Comparison of ENCODE assay signal across 17 cellular contexts in the genomic region with DNA sequence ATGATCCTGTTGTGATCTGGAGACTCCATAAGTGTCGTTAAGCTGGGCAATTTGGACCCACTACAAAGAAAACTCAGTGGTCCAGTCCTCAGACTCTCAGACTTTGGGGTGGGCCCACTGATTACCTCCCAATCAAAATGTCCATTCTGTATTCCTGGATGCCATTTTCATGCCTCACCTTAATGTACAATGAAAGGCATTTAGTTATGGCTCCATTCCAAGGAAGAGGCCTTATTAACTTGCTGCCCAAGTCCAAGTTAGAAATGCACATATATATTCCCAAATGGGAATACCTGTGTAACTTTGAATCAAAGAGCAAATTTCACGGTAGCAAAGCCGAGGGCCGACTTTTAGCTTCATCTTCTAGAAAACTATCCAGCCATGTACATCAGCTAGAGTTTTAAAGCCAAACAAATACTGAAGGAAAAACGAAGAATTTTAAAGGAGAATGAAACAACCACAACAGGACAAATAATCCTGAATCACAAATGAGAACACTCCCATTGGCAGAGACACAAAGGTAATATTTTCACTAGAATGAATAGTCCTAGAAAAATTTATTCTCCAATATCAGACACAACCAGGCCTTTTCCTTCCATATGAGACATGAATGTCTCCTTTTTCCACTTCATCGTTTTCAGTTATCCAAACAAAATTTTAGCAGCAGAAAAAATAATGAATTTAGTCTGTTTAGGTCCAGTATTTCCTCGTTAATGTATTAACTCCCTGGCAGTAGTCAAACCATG.
DNase-seq lines count a peak whose midpoint lies in the region; ATAC-seq, FAIRE-seq and TF ChIP-seq lines count a peak whose summit lies in the region.
"Had no signal": no experiment of that assay in that cellular context is flagged by ENCODE, and none has a peak within 500 bp of the region (broad histone marks: within the 10 kb centered on the region; RNA-seq: fewer than 3 reads in every experiment).

No MANE protein-coding gene starts in this region.

- H3K9ac ChIP-seq in colonic mucosa (ENCODE audit: low read depth in 2 of 2, low read length in 2 of 2), result no peak overlapping the region

- WGBS in right lobe of liver (ENCODE audit: insufficient coverage, low coverage, low lambda C conversion rate, missing lambda C conversion rate), result 69% methylated on average over 7 of the region's 7 CpGs

- H3K4me3 ChIP-seq in colonic mucosa, result no peak overlapping the region
- peak overlapping the region in 1 of 3 donors; percentile 5 for H3K4me3 ChIP-seq in right lobe of liver
- H3K4me3 ChIP-seq: vagina had no signal

- DNase-seq in AG20443 (ENCODE audit: low spot score) (peak; percentile 39), M059J (ENCODE audit: low read depth) (peak; percentile 26), colonic mucosa (no peak), right lobe of liver (no peak), NCI-H446 (lab: John Stamatoyannopoulos, UW) (no peak), HTR-8/SVneo (ENCODE audit: insufficient read length, low spot score) (no peak), NCI-H748 treated with DMSO at 0.1 percent for 48 hours (lab: John Stamatoyannopoulos, UW) (no peak)
- DNase-seq: activated gamma-delta T cell treated with Interleukin-2 at 50 U/mL for 16 hours; GDM1; naive B cell; NK-92 treated with Interleukin-12 subunit alpha and Interleukin-12 subunit beta, amount 100 ng/mL, for 24 hours; stimulated activated CD4-positive, alpha-beta T cell treated with anti-CD3 and anti-CD28 coated beads, Interleukin-12 subunit alpha, Interleukin-12 subunit beta, amount 100 ng/mL, for 4 hours; stimulated activated naive CD4-positive, alpha-beta T cell treated with Interleukin-2 at 50 U/mL for 16 hours had no signal

- no peaks in the 10 kb centered on the region for H3K36me3 ChIP-seq in colonic mucosa
- H3K36me3 ChIP-seq in right lobe of liver, result no peaks in the 10 kb centered on the region
- H3K36me3 ChIP-seq: vagina had no signal

- no peak for TF ChIP-seq POLR2A in right lobe of liver (IDR thresholded peaks at IDR 0.05)

- no peak for FAIRE-seq in HTR-8/SVneo (lab: Jason Lieb, UNC)
- FAIRE-seq: GM12892 had no signal

- H3K4me1 ChIP-seq in colonic mucosa (no peaks in the 10 kb centered on the region), right lobe of liver (peaks cover 0 to 24% (median 4%) of the 10 kb centered on the region in 4 donors)
- H3K4me1 ChIP-seq: vagina had no signal

- no peak for TF ChIP-seq CTCF in colonic mucosa (IDR thresholded peaks at IDR 0.05)
- TF ChIP-seq CTCF in right lobe of liver (IDR thresholded peaks at IDR 0.05), result no peak

- H3K27ac ChIP-seq in colonic mucosa (peak overlapping the region; percentile 45), right lobe of liver (peak overlapping the region; percentile 32 to 42 (median 41))
- H3K27ac ChIP-seq: vagina had no signal

- H3K9me3 ChIP-seq in colonic mucosa (no peaks in the 10 kb centered on the region), right lobe of liver (no peaks in the 10 kb centered on the region)
- H3K9me3 ChIP-seq: vagina had no signal

- peak in 1 of 4 donors; percentile 18 for ATAC-seq in right lobe of liver
- no peak for ATAC-seq in HG02571 (IDR thresholded peaks at IDR 0.05; ENCODE audit: unreplicated experiment)
- ATAC-seq: Right ventricle myocardium inferior had no signal

- intact Hi-C loops in colonic mucosa (cut with DNase I), result no loop called here
- intact Hi-C loops in right lobe of liver (cut with DNase I), result no loop called here

- H3K27me3 ChIP-seq in colonic mucosa (no peaks in the 10 kb centered on the region), right lobe of liver (no peaks in the 10 kb centered on the region)
- H3K27me3 ChIP-seq: vagina had no signal

Comparison
In these comparisons a context has a peak if more than half of its experiments do, and no peak if none do; other contexts are left out.
1. DNase-seq: peak in AG20443 (single experiment) and M059J (single experiment); none in colonic mucosa (single experiment), right lobe of liver (0 of 3), NCI-H446 (0 of 2), HTR-8/SVneo (single experiment) and NCI-H748 treated with DMSO at 0.1 percent for 48 hours (single experiment).